3 cellular contexts compared by ENCODE assay signal in the genomic region with DNA sequence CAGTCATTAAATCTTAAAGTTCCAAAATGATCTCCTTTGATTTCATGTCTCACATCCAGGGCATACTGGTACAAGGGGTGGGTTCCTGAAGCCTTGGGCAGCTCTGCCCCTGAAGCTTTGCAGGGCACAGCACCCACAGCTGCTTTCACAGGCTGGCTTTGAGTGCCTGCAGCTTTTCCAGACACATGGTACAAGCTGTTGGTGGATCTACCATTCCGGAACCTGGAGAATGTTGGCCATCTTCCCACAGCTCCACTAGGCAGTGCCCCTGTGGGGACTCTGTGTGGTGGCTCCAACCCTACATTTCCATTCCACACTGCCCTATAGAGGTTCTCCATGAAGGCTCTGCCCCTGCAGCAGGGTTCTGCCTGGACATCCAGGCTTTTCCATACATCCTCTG.
"Had no signal": no experiment of that assay in that cellular context is flagged by ENCODE, and none has a peak within 500 bp of the region (broad histone marks: within the 10 kb centered on the region; RNA-seq: fewer than 3 reads in every experiment).

No MANE protein-coding gene starts in this region.

- ATAC-seq: GM12878 had no signal

- DNase-seq: GDM1, GF-D8 had no signal

- H3K4me3 ChIP-seq: GM12878 had no signal
